ENCODE assay signal across 8 cellular contexts in the genomic region with DNA sequence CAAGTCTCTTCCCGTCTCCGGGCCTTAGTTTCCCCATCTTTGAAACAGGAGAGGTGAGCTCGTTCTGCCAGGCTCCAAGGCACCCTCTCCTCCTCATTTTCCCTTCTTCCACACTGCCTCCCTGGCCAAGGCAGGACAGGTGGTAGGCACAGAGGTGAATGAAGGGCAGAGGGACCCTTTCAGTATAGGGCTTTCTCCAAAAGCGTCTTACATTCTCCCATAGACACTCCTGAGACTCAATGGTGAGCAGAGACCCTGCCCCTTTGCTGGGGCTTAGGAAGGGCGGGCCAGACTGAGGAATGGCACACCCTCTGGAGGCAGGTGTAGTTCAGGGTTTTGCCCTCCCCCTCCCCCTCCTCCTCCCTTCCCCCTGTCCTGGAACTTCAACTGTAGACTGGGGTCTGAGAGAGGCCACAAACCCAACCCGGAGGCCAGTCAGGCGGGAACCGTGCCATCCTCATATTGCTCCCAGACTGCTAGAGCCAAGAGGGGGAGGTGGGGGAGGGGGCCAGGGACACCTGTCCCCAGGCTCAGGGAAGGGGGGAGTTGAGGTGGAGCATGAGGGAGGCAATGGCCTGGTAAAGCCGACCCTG. TPM values are rescaled to one million over a fixed set of nuclear protein-coding genes. Genes with fewer than 3 reads are reported as not detected.
A peak's percentile ranks its signal among the peaks of the same experiment; 100 is the strongest.
DNase-seq lines count a peak whose midpoint lies in the region; ATAC-seq and TF ChIP-seq lines count a peak whose summit lies in the region.

No MANE protein-coding gene starts in this region.

- H3K9me3 ChIP-seq in CD8-positive, alpha-beta memory T cell (ENCODE audit: low read length): no peaks in the 10 kb centered on the region
- no peaks in the 10 kb centered on the region for H3K9me3 ChIP-seq in colonic mucosa

- H3K27me3 Mint-ChIP-seq in CD8-positive, alpha-beta memory T cell: peaks cover 36 to 46% of the 10 kb centered on the region in 2 donors
- H3K27me3 Mint-ChIP-seq in nephron (ENCODE audit: low read depth): peaks cover 8% of the 10 kb centered on the region

- peaks cover 51% of the 10 kb centered on the region for H3K27me3 ChIP-seq in CD8-positive, alpha-beta memory T cell (ENCODE audit: insufficient read depth, low read length, poor library complexity, severe bottlenecking)
- H3K27me3 ChIP-seq in colonic mucosa: no peaks in the 10 kb centered on the region

- peak overlapping the region; percentile 92 for H3K9ac ChIP-seq in colonic mucosa (ENCODE audit: low read depth in 2 of 2, low read length in 2 of 2)

- H3K4me1 Mint-ChIP-seq in CD8-positive, alpha-beta memory T cell: peaks cover 37 to 64% (median 47%) of the 10 kb centered on the region in 3 donors
- H3K4me1 Mint-ChIP-seq in nephron: peaks cover 37% of the 10 kb centered on the region

- DNase-seq in CD8-positive, alpha-beta memory T cell: no peak
- DNase-seq in NCI-H1092 (lab: John Stamatoyannopoulos, UW) (peak; percentile 37), colonic mucosa (no peak), Ammon's horn (ENCODE audit: low spot score) (no peak)

- CTCF ChIA-PET in CD8-positive, alpha-beta memory T cell (lab: Charles Lee): interaction anchor here (1.2 to 1.6 kb wide), 4 partner anchors 8 to 97 kb away, joined by 3 to 6 read pairs (median 5); a partner anchor contains a TSS

- H3K27ac Mint-ChIP-seq in CD8-positive, alpha-beta memory T cell: peak overlapping the region in 2 of 8 donors; percentile 53 to 84
- peak overlapping the region in 1 of 3 experiments; percentile 46 for H3K27ac Mint-ChIP-seq in nephron

- intact Hi-C loops in colonic mucosa (cut with DNase I): loop anchor here (5.0 kb wide), 1 partner anchor 68 kb away; a partner anchor contains a TSS

- H3K4me1 ChIP-seq in CD8-positive, alpha-beta memory T cell (ENCODE audit: insufficient read depth, low read length): peaks cover 67% of the 10 kb centered on the region
- H3K4me1 ChIP-seq in colonic mucosa: peaks cover 31% of the 10 kb centered on the region

- H3K4me3 ChIP-seq in CD8-positive, alpha-beta memory T cell (ENCODE audit: low read length): peak overlapping the region; percentile 22
- peak overlapping the region; percentile 78 for H3K4me3 ChIP-seq in colonic mucosa

- ATAC-seq in HG03521 (IDR thresholded peaks at IDR 0.05; ENCODE audit: unreplicated experiment) (no peak), GM21723 (IDR thresholded peaks at IDR 0.05; ENCODE audit: unreplicated experiment) (no peak), GM18907 (IDR thresholded peaks at IDR 0.05; ENCODE audit: unreplicated experiment) (no peak)

- TF ChIP-seq CTCF in colonic mucosa (IDR thresholded peaks at IDR 0.05) (no peak), nephron (IDR thresholded peaks at IDR 0.05; ENCODE audit: unreplicated experiment in 3 of 3) (no peak)

- H3K4me3 Mint-ChIP-seq in CD8-positive, alpha-beta memory T cell: peak overlapping the region in 6 of 7 donors; percentile 9 to 81 (median 22)
- H3K4me3 Mint-ChIP-seq in nephron: peak overlapping the region; percentile 77 to 87 (median 86)

- H3K9me3 Mint-ChIP-seq in CD8-positive, alpha-beta memory T cell: peaks cover 0 to 2% (median 0%) of the 10 kb centered on the region in 5 donors
- no peaks in the 10 kb centered on the region for H3K9me3 Mint-ChIP-seq in nephron

- POLR2A ChIA-PET in CD8-positive, alpha-beta memory T cell (lab: Charles Lee): no interaction called here

- no peaks in the 10 kb centered on the region for H3K36me3 Mint-ChIP-seq in CD8-positive, alpha-beta memory T cell
- H3K36me3 Mint-ChIP-seq in nephron (ENCODE audit: low read depth): peaks cover 11% of the 10 kb centered on the region

- peak overlapping the region; percentile 57 for H3K27ac ChIP-seq in CD8-positive, alpha-beta memory T cell (ENCODE audit: low read depth, low read length)
- no peak overlapping the region for H3K27ac ChIP-seq in colonic mucosa

- H3K36me3 ChIP-seq in CD8-positive, alpha-beta memory T cell (ENCODE audit: insufficient read depth, low read length): no peaks in the 10 kb centered on the region
- H3K36me3 ChIP-seq in colonic mucosa: no peaks in the 10 kb centered on the region

RNA-seq across cellular contexts. Expression of a gene that starts 1.9 kb away (rescaled TPM):
- total RNA-seq in CD8-positive, alpha-beta memory T cell: under 1 TPM; 0.38 to 0.70 TPM
- polyA plus RNA-seq in CD8-positive, alpha-beta memory T cell: not detected
- total RNA-seq in colonic mucosa: 10 to 100 TPM; 14.6 to 17.6 TPM

RNA-seq across cellular contexts. Expression of a gene that starts 6.8 kb away (rescaled TPM):
- total RNA-seq in CD8-positive, alpha-beta memory T cell: under 1 TPM; 0.18 to 0.20 TPM
- polyA plus RNA-seq in CD8-positive, alpha-beta memory T cell: 1.9 TPM
- total RNA-seq in colonic mucosa: under 1 TPM; 0.56 to 0.86 TPM

RNA-seq across cellular contexts. Expression of a gene that starts 7.5 kb away (rescaled TPM):
- total RNA-seq in CD8-positive, alpha-beta memory T cell: 1 to 10 TPM; 1.2 to 1.7 TPM
- 1.1 TPM for polyA plus RNA-seq in CD8-positive, alpha-beta memory T cell
- total RNA-seq in colonic mucosa: 1 to 10 TPM; 1.5 to 5.0 TPM

RNA-seq across cellular contexts. Expression of a gene that starts 15.8 kb away (rescaled TPM):
- total RNA-seq in CD8-positive, alpha-beta memory T cell: 10 to 100 TPM; 10.6 to 11.6 TPM
- 3.4 TPM for polyA plus RNA-seq in CD8-positive, alpha-beta memory T cell
- 1 to 10 TPM; 5.6 to 7.7 TPM for total RNA-seq in colonic mucosa

Comparison
In these comparisons a context has a peak if more than half of its experiments do, and no peak if none do; other contexts are left out.
1. RNA of a gene that starts 1.9 kb away (total RNA-seq): 14.6 to 17.6 TPM in colonic mucosa; 0.38 to 0.70 TPM in CD8-positive, alpha-beta memory T cell; every median in the first group is over 4 times any median in the second.